ENCODE assay signal across 15 cellular contexts in genomic region chr6:7633361-7633760, GRCh38.
"Had no signal": no experiment of that assay in that cellular context is flagged by ENCODE, and none has a peak within 500 bp of the region (broad histone marks: within the 10 kb centered on the region; RNA-seq: fewer than 3 reads in every experiment).

No MANE protein-coding gene starts in this region.

- H3K36me3 Mint-ChIP-seq: activated naive CD4-positive, alpha-beta T cell treated with anti-CD3 and anti-CD28 coated beads, Interleukin-2, amount 10 ng/mL, durations not matched to agents 7 days and 5 days; naive thymus-derived CD8-positive, alpha-beta T cell had no signal

- H3K4me1 Mint-ChIP-seq: activated naive CD4-positive, alpha-beta T cell treated with anti-CD3 and anti-CD28 coated beads, Interleukin-2, amount 10 ng/mL, durations not matched to agents 7 days and 5 days; endodermal cell; naive thymus-derived CD8-positive, alpha-beta T cell had no signal

- DNase-seq: activated CD4-positive, alpha-beta T cell treated with anti-CD3 and anti-CD28 coated beads, Interleukin-2, amount 50 U/mL, for 48 hours; activated naive CD4-positive, alpha-beta T cell treated with anti-CD3 and anti-CD28 coated beads, Interleukin-2, amount 10 ng/mL, durations not matched to agents 7 days and 5 days; activated T-cell treated with anti-CD3 and anti-CD28 coated beads, Interleukin-2, amount 50 U/mL, for 1 hour; dorsolateral prefrontal cortex; endodermal cell; mesenchymal stem cell; naive thymus-derived CD8-positive, alpha-beta T cell; stimulated activated CD4-positive, alpha-beta T cell treated with anti-CD3 and anti-CD28 coated beads, Interleukin-12 subunit alpha, Interleukin-12 subunit beta, amount 100 ng/mL, for 4 hours; stimulated activated CD4-positive, alpha-beta T cell treated with anti-CD3 and anti-CD28 coated beads, Interleukin-2, amount 100 ng/mL, for 24 hours; upper lobe of right lung had no signal

- FAIRE-seq: keratinocyte had no signal

- H3K9me3 ChIP-seq: neutrophil, thoracic aorta, upper lobe of right lung had no signal

- H3K27ac Mint-ChIP-seq: activated naive CD4-positive, alpha-beta T cell treated with anti-CD3 and anti-CD28 coated beads, Interleukin-2, amount 10 ng/mL, durations not matched to agents 7 days and 5 days; endodermal cell; naive thymus-derived CD8-positive, alpha-beta T cell had no signal

- H3K27me3 ChIP-seq: cardiac muscle cell, upper lobe of right lung had no signal

- H3K79me2 ChIP-seq: parathyroid adenoma had no signal

- H3K4me3 Mint-ChIP-seq: activated naive CD4-positive, alpha-beta T cell treated with anti-CD3 and anti-CD28 coated beads, Interleukin-2, amount 10 ng/mL, durations not matched to agents 7 days and 5 days; endodermal cell; naive thymus-derived CD8-positive, alpha-beta T cell had no signal

- H3K36me3 ChIP-seq: cardiac muscle cell, neutrophil, thoracic aorta, upper lobe of right lung had no signal

- ATAC-seq: naive thymus-derived CD8-positive, alpha-beta T cell; upper lobe of right lung had no signal

- H3K9me3 Mint-ChIP-seq: activated naive CD4-positive, alpha-beta T cell treated with anti-CD3 and anti-CD28 coated beads, Interleukin-2, amount 10 ng/mL, durations not matched to agents 7 days and 5 days; endodermal cell had no signal

- H2AFZ ChIP-seq: parathyroid adenoma had no signal

- H3K9ac ChIP-seq: parathyroid adenoma had no signal

- H3K4me3 ChIP-seq: cardiac muscle cell, dorsolateral prefrontal cortex, thoracic aorta, upper lobe of right lung had no signal

- H3K4me1 ChIP-seq: parathyroid adenoma, upper lobe of right lung had no signal

- H3K27ac ChIP-seq: cardiac muscle cell, dorsolateral prefrontal cortex, neutrophil, parathyroid adenoma, thoracic aorta, upper lobe of right lung had no signal
